34 cellular contexts compared by ENCODE assay signal in the genomic region with DNA sequence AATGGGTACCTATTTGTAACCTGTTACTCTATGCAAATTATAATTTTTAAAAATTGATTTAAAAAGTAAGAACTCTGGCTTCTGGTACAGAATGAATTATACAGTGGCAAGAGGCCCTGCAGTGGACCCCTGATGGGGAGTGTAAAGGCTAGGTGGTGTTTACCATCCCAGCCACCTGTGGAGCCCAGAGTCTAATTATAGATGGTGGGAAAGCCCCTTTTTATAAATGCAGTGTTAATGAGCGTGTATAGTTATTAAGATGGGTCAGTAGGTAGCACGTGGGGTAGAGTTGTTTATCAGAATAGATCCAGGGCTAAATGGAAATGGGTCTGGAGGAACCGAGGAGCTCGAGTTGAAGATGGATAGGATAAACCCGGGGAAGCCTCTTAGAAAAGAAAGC. TPM values are rescaled to one million over a fixed set of nuclear protein-coding genes. Genes with fewer than 3 reads are reported as not detected.
DNase-seq lines count a peak whose midpoint lies in the region; ATAC-seq, FAIRE-seq and TF ChIP-seq lines count a peak whose summit lies in the region.
"Had no signal": no experiment of that assay in that cellular context is flagged by ENCODE, and none has a peak within 500 bp of the region (broad histone marks: within the 10 kb centered on the region; RNA-seq: fewer than 3 reads in every experiment).

No MANE protein-coding gene starts in this region.

- TF ChIP-seq CTCF in HEK293 (tag by site-specific recombination; IDR thresholded peaks at IDR 0.05) (no peak), GM12878 (IDR thresholded peaks at IDR 0.05 in 2 of 3, conservative IDR thresholded peaks at IDR 0.05 in 1 of 3; ENCODE audit: control insufficient read depth in 2 of 3, extremely low read depth in 1 of 3, insufficient read depth in 1 of 3, low read depth in 3 of 3, low read length in 3 of 3) (no peak), GM23338 (conservative IDR thresholded peaks at IDR 0.05; ENCODE audit: low read depth in 2 of 2) (no peak), thyroid gland (IDR thresholded peaks at IDR 0.05) (no peak)

- ATAC-seq in GM12878 (peak; percentile 60), GM23338 (no peak), GM18498 (IDR thresholded peaks at IDR 0.05; ENCODE audit: unreplicated experiment) (no peak)
- ATAC-seq in stimulated activated naive B cell treated with anti-CD40 and anti-IgM and Interleukin-4, amounts not matched to agents 10 μg/mL and 1 μg/mL and 100 μg/mL, for 72 hours (replicated peaks): peak; percentile 69 to 80
- ATAC-seq: gastroesophageal sphincter; HepG2; mucosa of descending colon; natural killer cell treated with Interleukin-12 subunit alpha and Interleukin-12 subunit beta and Interleukin-15 and Interleukin-18, amount 100 ng/mL, for 72 hours; stimulated activated effector memory CD8-positive, alpha-beta T cell treated with anti-CD3 and anti-CD28 coated beads, Interleukin-12 subunit alpha, Interleukin-12 subunit beta, amount 100 ng/mL, for 72 hours had no signal

- DNase-seq in NCI-H2081 (lab: John Stamatoyannopoulos, UW) (peak; percentile 46 to 71), GM12878 (ENCODE audit: low read depth, low spot score) (no peak), GM23338 (ENCODE audit: low spot score) (no peak), thyroid gland (no peak)
- DNase-seq in stimulated activated naive B cell treated with anti-CD40 and anti-IgM and Interleukin-4, amounts not matched to agents 10 μg/mL and 1 μg/mL and 100 μg/mL, for 72 hours: no peak
- DNase-seq: ACHN; activated CD4-positive, CD25-positive, alpha-beta regulatory T cell; activated gamma-delta T cell treated with Interleukin-2 at 50 U/mL for 16 hours; activated naive CD8-positive, alpha-beta T cell treated with anti-CD3 and anti-CD28 coated beads, Interleukin-2, amount 10 ng/mL, durations not matched to agents 7 days and 5 days; activated T-cell treated with anti-CD3 and anti-CD28 coated beads, Interleukin-2, amount 50 U/mL, for 48 hours; aorta; DMS53; Karpas-422; mucosa of descending colon; NCI-H1694 treated with DMSO at 0.1 percent for 48 hours; NCI-H774; OCI-M1 had no signal

- BruUV-seq in GM12878 (replicated peaks; lab: Mats Ljungman, UMichigan): no TSS peak

- no peak for TF ChIP-seq EP300 in GM12878 (IDR thresholded peaks at IDR 0.05; ENCODE audit: borderline replicate concordance in 1 of 2, control insufficient read depth in 1 of 2, low read depth in 2 of 2, low read length in 2 of 2)

- no peaks in the 10 kb centered on the region for H3K9me2 ChIP-seq in GM23338 (ENCODE audit: insufficient read depth)

- H4K20me1 ChIP-seq in GM12878 (ENCODE audit: control insufficient read depth, insufficient read depth): no peaks in the 10 kb centered on the region
- no peaks in the 10 kb centered on the region for H4K20me1 ChIP-seq in GM23338 (replicated peaks; ENCODE audit: insufficient read depth)

- H3K4me2 ChIP-seq in GM12878 (ENCODE audit: control insufficient read depth, insufficient read depth): no peak overlapping the region
- H3K4me2 ChIP-seq in GM23338: no peak overlapping the region
- H3K4me2 ChIP-seq: hepatocyte had no signal

- peaks cover 3 to 4% of the 10 kb centered on the region in 2 donors for H3K9me3 Mint-ChIP-seq in stimulated activated naive B cell treated with anti-CD40 and anti-IgM and Interleukin-4, amounts not matched to agents 10 μg/mL and 1 μg/mL and 100 μg/mL, for 72 hours
- H3K9me3 Mint-ChIP-seq in GM23338: no peaks in the 10 kb centered on the region
- H3K9me3 Mint-ChIP-seq: activated naive CD8-positive, alpha-beta T cell treated with anti-CD3 and anti-CD28 coated beads, Interleukin-2, amount 10 ng/mL, durations not matched to agents 7 days and 5 days; natural killer cell treated with Interleukin-12 subunit alpha and Interleukin-12 subunit beta and Interleukin-15 and Interleukin-18, amount 100 ng/mL, for 72 hours; stimulated activated effector memory CD8-positive, alpha-beta T cell treated with anti-CD3 and anti-CD28 coated beads, Interleukin-12 subunit alpha, Interleukin-12 subunit beta, amount 100 ng/mL, for 72 hours had no signal

- H3K27ac Mint-ChIP-seq in stimulated activated naive B cell treated with anti-CD40 and anti-IgM and Interleukin-4, amounts not matched to agents 10 μg/mL and 1 μg/mL and 100 μg/mL, for 72 hours: no peak overlapping the region
- H3K27ac Mint-ChIP-seq in GM23338: no peak overlapping the region
- H3K27ac Mint-ChIP-seq: activated naive CD8-positive, alpha-beta T cell treated with anti-CD3 and anti-CD28 coated beads, Interleukin-2, amount 10 ng/mL, durations not matched to agents 7 days and 5 days; natural killer cell treated with Interleukin-12 subunit alpha and Interleukin-12 subunit beta and Interleukin-15 and Interleukin-18, amount 100 ng/mL, for 72 hours; stimulated activated effector memory CD8-positive, alpha-beta T cell treated with anti-CD3 and anti-CD28 coated beads, Interleukin-12 subunit alpha, Interleukin-12 subunit beta, amount 100 ng/mL, for 72 hours had no signal

- in situ Hi-C loops in GM12878 (cut with MboI): no loop called here

- TF ChIP-seq POLR2A in GM12878 (IDR thresholded peaks at IDR 0.05; ENCODE audit: low read depth, low read length): no peak
- TF ChIP-seq POLR2A in thyroid gland (IDR thresholded peaks at IDR 0.05): no peak

- no peak for TF ChIP-seq RAD21 in GM12878 (IDR thresholded peaks at IDR 0.05; ENCODE audit: insufficient read depth, low read depth, low read length)

- H3K79me2 ChIP-seq in GM12878 (ENCODE audit: control insufficient read depth, insufficient read depth, low read length): no peaks in the 10 kb centered on the region
- no peaks in the 10 kb centered on the region for H3K79me2 ChIP-seq in GM23338 (replicated peaks; ENCODE audit: insufficient read depth)
- H3K79me2 ChIP-seq: hepatocyte had no signal

- H2AFZ ChIP-seq in GM12878 (ENCODE audit: control insufficient read depth, low read depth, low read length): no peak overlapping the region
- H2AFZ ChIP-seq in GM23338: no peak overlapping the region
- H2AFZ ChIP-seq: hepatocyte had no signal

- SMC1A ChIA-PET in GM12878 (lab: Charles Lee; ENCODE audit: uncharacterized antibody, unreplicated experiment): interaction anchor here (1.1 to 3.3 kb wide), 4 partner anchors 9 to 121 kb away, joined by 4 to 19 read pairs (median 6); no protein-coding TSS in a partner anchor

- no peaks in the 10 kb centered on the region for H3F3A ChIP-seq in GM23338 (replicated peaks; ENCODE audit: low read depth)

- 0% methylated on average over 5 of the region's 5 CpGs for WGBS in GM12878 (ENCODE audit: insufficient coverage, insufficient replicate concordance, low lambda C conversion rate, missing lambda C conversion rate)
- WGBS in thyroid gland, 2 donors: 59 to 67% methylated on average over 5 of the region's 5 CpGs

- H3K27me3 ChIP-seq in GM12878 (replicated peaks in 1 of 2; ENCODE audit: control insufficient read depth in 2 of 2, insufficient read depth in 2 of 2, low read length in 1 of 2) (no peaks in the 10 kb centered on the region; a peak in 1 of 4 replicates), GM23338 (ENCODE audit: insufficient read depth) (no peaks in the 10 kb centered on the region), thyroid gland (no peaks in the 10 kb centered on the region)
- H3K27me3 ChIP-seq: gastroesophageal sphincter, hepatocyte, suprapubic skin had no signal

- H3K9me3 ChIP-seq in HEK293 (ENCODE audit: control insufficient read depth, insufficient read depth, low read depth, low read length): no peaks in the 10 kb centered on the region
- H3K9me3 ChIP-seq in GM12878 (replicated peaks; ENCODE audit: control insufficient read depth, insufficient read depth, low read length): no peaks in the 10 kb centered on the region
- no peaks in the 10 kb centered on the region for H3K9me3 ChIP-seq in thyroid gland
- H3K9me3 ChIP-seq: gastroesophageal sphincter, HAP-1, mucosa of descending colon, suprapubic skin had no signal

- FAIRE-seq in GM12878 (lab: Jason Lieb, UNC): no peak
- FAIRE-seq: bronchial epithelial cell, endothelial cell of umbilical vein, G401.6, HepG2, urothelium cell line had no signal

- H3K4me3 Mint-ChIP-seq in stimulated activated naive B cell treated with anti-CD40 and anti-IgM and Interleukin-4, amounts not matched to agents 10 μg/mL and 1 μg/mL and 100 μg/mL, for 72 hours: no peak overlapping the region
- H3K4me3 Mint-ChIP-seq in GM23338: no peak overlapping the region
- H3K4me3 Mint-ChIP-seq: activated naive CD8-positive, alpha-beta T cell treated with anti-CD3 and anti-CD28 coated beads, Interleukin-2, amount 10 ng/mL, durations not matched to agents 7 days and 5 days; natural killer cell treated with Interleukin-12 subunit alpha and Interleukin-12 subunit beta and Interleukin-15 and Interleukin-18, amount 100 ng/mL, for 72 hours; stimulated activated effector memory CD8-positive, alpha-beta T cell treated with anti-CD3 and anti-CD28 coated beads, Interleukin-12 subunit alpha, Interleukin-12 subunit beta, amount 100 ng/mL, for 72 hours had no signal

- H3K36me3 ChIP-seq in HEK293 (ENCODE audit: control insufficient read depth in 2 of 2, insufficient read depth in 1 of 2, low read length in 2 of 2): no peaks in the 10 kb centered on the region
- no peaks in the 10 kb centered on the region for H3K36me3 ChIP-seq in GM12878 (ENCODE audit: control insufficient read depth in 2 of 2, insufficient read depth in 2 of 2, low read length in 1 of 2)
- no peaks in the 10 kb centered on the region for H3K36me3 ChIP-seq in GM23338 (ENCODE audit: insufficient read depth)
- no peaks in the 10 kb centered on the region for H3K36me3 ChIP-seq in thyroid gland
- H3K36me3 ChIP-seq: gastroesophageal sphincter, HAP-1, suprapubic skin had no signal

- no peak overlapping the region for H3K4me3 ChIP-seq in HEK293 (ENCODE audit: low read depth, low read length)
- H3K4me3 ChIP-seq in GM12878: no peak overlapping the region
- no peak overlapping the region for H3K4me3 ChIP-seq in GM23338
- H3K4me3 ChIP-seq in thyroid gland (replicated peaks in 1 of 3): no peak overlapping the region
- H3K4me3 ChIP-seq: gastroesophageal sphincter, HAP-1, hepatocyte, lung, mucosa of descending colon, suprapubic skin had no signal

- H3K36me3 Mint-ChIP-seq in stimulated activated naive B cell treated with anti-CD40 and anti-IgM and Interleukin-4, amounts not matched to agents 10 μg/mL and 1 μg/mL and 100 μg/mL, for 72 hours: no peaks in the 10 kb centered on the region
- H3K36me3 Mint-ChIP-seq in GM23338 (ENCODE audit: low read depth): no peaks in the 10 kb centered on the region
- H3K36me3 Mint-ChIP-seq: activated naive CD8-positive, alpha-beta T cell treated with anti-CD3 and anti-CD28 coated beads, Interleukin-2, amount 10 ng/mL, durations not matched to agents 7 days and 5 days; natural killer cell treated with Interleukin-12 subunit alpha and Interleukin-12 subunit beta and Interleukin-15 and Interleukin-18, amount 100 ng/mL, for 72 hours; stimulated activated effector memory CD8-positive, alpha-beta T cell treated with anti-CD3 and anti-CD28 coated beads, Interleukin-12 subunit alpha, Interleukin-12 subunit beta, amount 100 ng/mL, for 72 hours had no signal

- RAD21 ChIA-PET in GM12878 (lab: Charles Lee; ENCODE audit: unreplicated experiment): interaction anchor here (0.6 to 2.9 kb wide), 7 partner anchors 9 to 189 kb away, joined by 3 to 8 read pairs (median 3); partner anchors contain the start of gene PRELP

- peaks cover 24 to 48% of the 10 kb centered on the region in 2 donors for H3K4me1 Mint-ChIP-seq in stimulated activated naive B cell treated with anti-CD40 and anti-IgM and Interleukin-4, amounts not matched to agents 10 μg/mL and 1 μg/mL and 100 μg/mL, for 72 hours
- H3K4me1 Mint-ChIP-seq in GM23338: peaks cover 24% of the 10 kb centered on the region
- H3K4me1 Mint-ChIP-seq: activated naive CD8-positive, alpha-beta T cell treated with anti-CD3 and anti-CD28 coated beads, Interleukin-2, amount 10 ng/mL, durations not matched to agents 7 days and 5 days; stimulated activated effector memory CD8-positive, alpha-beta T cell treated with anti-CD3 and anti-CD28 coated beads, Interleukin-12 subunit alpha, Interleukin-12 subunit beta, amount 100 ng/mL, for 72 hours had no signal

- no peak overlapping the region for H3K9ac ChIP-seq in GM12878 (ENCODE audit: control insufficient read depth, insufficient read depth, low read length)

- intact Hi-C loops in GM12878 (cut with micrococcal nuclease; ENCODE audit: unreplicated experiment) (no loop called here), thyroid gland (cut with DNase I) (no loop called here)

- H3K27ac ChIP-seq in HEK293 (ENCODE audit: extremely low read depth, low read depth, low read length) (no peak overlapping the region), GM12878 (ENCODE audit: control insufficient read depth, insufficient read depth) (no peak overlapping the region), GM23338 (ENCODE audit: low read depth) (no peak overlapping the region), thyroid gland (no peak overlapping the region)
- H3K27ac ChIP-seq: hepatocyte, suprapubic skin had no signal

- peaks cover 0 to 1% of the 10 kb centered on the region in 2 donors for H3K27me3 Mint-ChIP-seq in stimulated activated naive B cell treated with anti-CD40 and anti-IgM and Interleukin-4, amounts not matched to agents 10 μg/mL and 1 μg/mL and 100 μg/mL, for 72 hours
- H3K27me3 Mint-ChIP-seq in GM23338 (ENCODE audit: insufficient read depth, low read depth, poor library complexity): peaks cover 7% of the 10 kb centered on the region

- POLR2A ChIA-PET in HEK293 (lab: Yijun Ruan, JAX): no interaction called here
- POLR2A ChIA-PET in GM12878 (lab: Charles Lee): interaction anchor here (0.7 to 2.2 kb wide), 4 partner anchors 14 to 67 kb away, joined by 3 to 7 read pairs (median 3); no protein-coding TSS in a partner anchor

- H3K4me1 ChIP-seq in HEK293 (ENCODE audit: control insufficient read depth, insufficient read depth, low read length) (no peaks in the 10 kb centered on the region), GM12878 (ENCODE audit: control insufficient read depth, insufficient read depth, low read length) (no peaks in the 10 kb centered on the region), GM23338 (ENCODE audit: insufficient read depth) (no peaks in the 10 kb centered on the region), thyroid gland (peaks cover 17 to 37% of the 10 kb centered on the region in 2 donors)

- CTCF ChIA-PET in HEK293 (lab: Yijun Ruan, JAX) (interaction anchor here (0.9 kb wide), 1 partner anchor 118 kb away, joined by 3 read pairs; no protein-coding TSS in a partner anchor), GM12878 (lab: Yijun Ruan, JAX) (interaction anchor here (1.0 to 7.3 kb wide), 9 partner anchors 8 to 194 kb away, joined by 3 to 82 read pairs (median 4); partner anchors contain the start of gene PRELP)

RNA-seq across cellular contexts. Expression of gene PRELP, which starts 13.9 kb away (rescaled TPM):
- not detected in 2 replicates for total RNA-seq in GM12878 (2013; cell fraction: nucleolus; rRNA removed)
- total RNA-seq in GM12878 (2014; rRNA removed) (not detected in 2 replicates), GM12878 (2014; rRNA removed; fragmentation: Illumina TruSeq; extraction: Trizol) (not detected in 2 replicates), GM12878 (2021) (0.05 TPM in 2 replicates), thyroid gland (10 to 100 TPM; 17.5 to 86.1 (median 35.4) TPM)
- polyA plus RNA-seq in GM12878 (2011; ENCODE audit: low read depth): not detected
- polyA plus RNA-seq in GM12878 (2011; rRNA removed) (not detected in 2 replicates), GM12878 (2014; fragmentation: Illumina TruSeq; extraction: Trizol) (not detected in 2 replicates), GM12878 (2014; fragmentation: Nextera tagmentation; extraction: Ambion mirVana) (not detected), GM12878 (2014; rRNA removed) (not detected in 2 replicates), GM12878 (2016; fragmentation: Nextera tagmentation; extraction: Ambion mirVana) (under 1 TPM in 1 of 2 experiments, not detected in 1; 0.03 TPM), GM23338 (2016; fragmentation: Nextera tagmentation; extraction: Ambion mirVana) (0.03 and 0.12 TPM in 2 replicates)
- polyA plus RNA-seq in GM12878 (2011; cell fraction: cytosol; rRNA removed): not detected in 2 replicates
- not detected in 2 replicates for polyA plus RNA-seq in GM12878 (2011; cell fraction: nucleus; rRNA removed)
- polyA plus RNA-seq in GM12878 (2012): not detected in 2 replicates
- not detected in 2 replicates for polyA minus RNA-seq in GM12878 (2011; rRNA and poly(A)+ RNA removed)
- not detected in 2 replicates for polyA minus RNA-seq in GM12878 (2011; cell fraction: cytosol; rRNA and poly(A)+ RNA removed)
- polyA minus RNA-seq in GM12878 (2011; cell fraction: nucleus; rRNA and poly(A)+ RNA removed): not detected in 2 replicates
- 0.03 and 0.08 TPM in 2 replicates for total RNA-seq in GM23338 (2014; rRNA removed; shearing (Covaris generic))
- total RNA-seq: activated naive CD8-positive, alpha-beta T cell treated with anti-CD3 and anti-CD28 coated beads, Interleukin-2, amount 10 ng/mL, durations not matched to agents 7 days and 5 days; bronchial epithelial cell; endothelial cell of umbilical vein; HepG2; natural killer cell treated with Interleukin-12 subunit alpha and Interleukin-12 subunit beta and Interleukin-15 and Interleukin-18, amount 100 ng/mL, for 72 hours; T-helper 1 cell treated with Interleukin-12 subunit alpha and Interleukin-12 subunit beta and Interleukin-4 antibody, amounts not matched to agents 30 ng/mL and 1 ng/mL, for 36 hours had no signal
- polyA plus RNA-seq: HepG2 had no signal

RNA-seq across cellular contexts. Expression of gene OPTC, which starts 32.2 kb away (rescaled TPM):
- not detected in 2 replicates for total RNA-seq in GM12878 (2013; cell fraction: nucleolus; rRNA removed)
- total RNA-seq in GM12878 (2014; rRNA removed): not detected in 2 replicates
- not detected in 2 replicates for total RNA-seq in GM12878 (2014; rRNA removed; fragmentation: Illumina TruSeq; extraction: Trizol)
- total RNA-seq in GM12878 (2021): not detected in 2 replicates
- polyA plus RNA-seq in GM12878 (2011; ENCODE audit: low read depth): not detected
- polyA plus RNA-seq in GM12878 (2011; rRNA removed): not detected in 2 replicates
- not detected in 2 replicates for polyA plus RNA-seq in GM12878 (2011; cell fraction: cytosol; rRNA removed)
- polyA plus RNA-seq in GM12878 (2011; cell fraction: nucleus; rRNA removed): not detected in 2 replicates
- not detected in 2 replicates for polyA plus RNA-seq in GM12878 (2012)
- polyA plus RNA-seq in GM12878 (2014; fragmentation: Illumina TruSeq; extraction: Trizol): not detected in 2 replicates
- polyA plus RNA-seq in GM12878 (2014; fragmentation: Nextera tagmentation; extraction: Ambion mirVana): not detected
- not detected in 2 replicates for polyA plus RNA-seq in GM12878 (2014; rRNA removed)
- not detected for polyA plus RNA-seq in GM12878 (2016; fragmentation: Nextera tagmentation; extraction: Ambion mirVana)
- polyA minus RNA-seq in GM12878 (2011; rRNA and poly(A)+ RNA removed): not detected in 2 replicates
- not detected in 2 replicates for polyA minus RNA-seq in GM12878 (2011; cell fraction: cytosol; rRNA and poly(A)+ RNA removed)
- not detected in 2 replicates for polyA minus RNA-seq in GM12878 (2011; cell fraction: nucleus; rRNA and poly(A)+ RNA removed)
- 1.0 TPM in 1 of 2 replicates, not detected in the other for total RNA-seq in GM23338 (2014; rRNA removed; shearing (Covaris generic))
- polyA plus RNA-seq in GM23338 (2016; fragmentation: Nextera tagmentation; extraction: Ambion mirVana): 0.26 and 0.50 TPM in 2 replicates
- total RNA-seq in thyroid gland: not detected
- total RNA-seq: activated naive CD8-positive, alpha-beta T cell treated with anti-CD3 and anti-CD28 coated beads, Interleukin-2, amount 10 ng/mL, durations not matched to agents 7 days and 5 days; aorta; bronchial epithelial cell; endothelial cell of umbilical vein; gastroesophageal sphincter; hepatocyte; HepG2; lung; mucosa of descending colon; natural killer cell treated with Interleukin-12 subunit alpha and Interleukin-12 subunit beta and Interleukin-15 and Interleukin-18, amount 100 ng/mL, for 72 hours; osteoblast; suprapubic skin; T-helper 1 cell treated with Interleukin-12 subunit alpha and Interleukin-12 subunit beta and Interleukin-4 antibody, amounts not matched to agents 30 ng/mL and 1 ng/mL, for 36 hours had no signal
- polyA plus RNA-seq: BJ, endothelial cell of umbilical vein, HepG2, lung had no signal

Comparison
In these comparisons a context has a peak if more than half of its experiments do, and no peak if none do; other contexts are left out.
1. DNase-seq: peak in NCI-H2081 (2 of 2); none in GM12878 (single experiment), stimulated activated naive B cell treated with anti-CD40 and anti-IgM and Interleukin-4, amounts not matched to agents 10 μg/mL and 1 μg/mL and 100 μg/mL, for 72 hours (single experiment), GM23338 (single experiment) and thyroid gland (0 of 2).
2. ATAC-seq: peak in GM12878 (single experiment) and stimulated activated naive B cell treated with anti-CD40 and anti-IgM and Interleukin-4, amounts not matched to agents 10 μg/mL and 1 μg/mL and 100 μg/mL, for 72 hours (2 of 2); none in GM23338 (single experiment) and GM18498 (single experiment).
3. RNA of gene PRELP, which starts 13.9 kb away (total RNA-seq): 17.5 to 86.1 TPM in thyroid gland; 0.03 to 0.08 TPM in GM23338 and 0.05 TPM in GM12878; every median in the first group is over 10 times any median in the second.